13 cellular contexts compared by ENCODE assay signal in genomic region chr11:33772300-33772699, GRCh38. TPM values are rescaled to one million over a fixed set of nuclear protein-coding genes. Genes with fewer than 3 reads are reported as not detected.
DNase-seq lines count a peak whose midpoint lies in the region; ATAC-seq, FAIRE-seq and TF ChIP-seq lines count a peak whose summit lies in the region.
"Had no signal": no experiment of that assay in that cellular context is flagged by ENCODE, and none has a peak within 500 bp of the region (broad histone marks: within the 10 kb centered on the region; RNA-seq: fewer than 3 reads in every experiment).

No MANE protein-coding gene starts in this region.

- peak; percentile 68 for FAIRE-seq in GM12891 (lab: Jason Lieb, UNC)
- FAIRE-seq in HepG2 (lab: Jason Lieb, UNC): no peak
- FAIRE-seq: endothelial cell of umbilical vein, TTC549 had no signal

- in situ Hi-C loops in HepG2 (cut with HindIII; ENCODE audit: extremely low pct_ligation_motif_present, low pct_unique_long_range_greater_than_20kb): no loop called here

- peaks cover 38% of the 10 kb centered on the region for H3K4me1 Mint-ChIP-seq in activated B cell treated with CpG ODN at 0.5 μM for 24 hours

- no peaks in the 10 kb centered on the region for H3K9me3 Mint-ChIP-seq in activated B cell treated with CpG ODN at 0.5 μM for 24 hours

- H3K79me2 ChIP-seq in HepG2 (ENCODE audit: insufficient read depth, low read length): peaks cover 4% of the 10 kb centered on the region

- peaks cover 6% of the 10 kb centered on the region for H3K27me3 Mint-ChIP-seq in activated B cell treated with CpG ODN at 0.5 μM for 24 hours

- no peaks in the 10 kb centered on the region for H3K9me3 ChIP-seq in BLaER1 treated with 17β-estradiol and CSF1 and Interleukin-3, amounts not matched to agents 10 nM and 100 nM (replicated peaks in 1 of 11)
- no peaks in the 10 kb centered on the region for H3K9me3 ChIP-seq in HepG2 (ENCODE audit: low read length)
- H3K9me3 ChIP-seq in suprapubic skin: no peaks in the 10 kb centered on the region

- H3K36me3 ChIP-seq in BLaER1 treated with 17β-estradiol and CSF1 and Interleukin-3, amounts not matched to agents 10 nM and 100 nM: peaks cover 28 to 34% (median 31%) of the 10 kb centered on the region in 11 experiments
- peaks cover 0 to 17% of the 10 kb centered on the region in 2 experiments; a peak in 3 of 5 replicates for H3K36me3 ChIP-seq in HepG2 (replicated peaks in 1 of 2; ENCODE audit: control insufficient read depth in 1 of 2, insufficient read depth in 2 of 2, low read length in 2 of 2)
- peaks cover 28% of the 10 kb centered on the region for H3K36me3 ChIP-seq in suprapubic skin

- H4K20me1 ChIP-seq in BLaER1 treated with 17β-estradiol and CSF1 and Interleukin-3, amounts not matched to agents 10 nM and 100 nM: peaks cover 7 to 40% (median 28%) of the 10 kb centered on the region in 11 experiments; a peak in 19 of 22 replicates
- peaks cover 5% of the 10 kb centered on the region; the same call in 1 of the 2 replicates for H4K20me1 ChIP-seq in HepG2 (ENCODE audit: insufficient read depth, low read length)

- H3K27me3 ChIP-seq in BLaER1 treated with 17β-estradiol and CSF1 and Interleukin-3, amounts not matched to agents 10 nM and 100 nM: peaks cover 10 to 21% (median 17%) of the 10 kb centered on the region in 11 experiments
- peaks cover 0 to 18% of the 10 kb centered on the region in 2 experiments; a peak in 2 of 5 replicates for H3K27me3 ChIP-seq in HepG2 (ENCODE audit: control insufficient read depth in 1 of 2, insufficient read depth in 2 of 2, low read length in 2 of 2)
- H3K27me3 ChIP-seq in suprapubic skin: no peaks in the 10 kb centered on the region

- peak overlapping the region; percentile 86 to 99 (median 95); a peak in 21 of 22 replicates for H3K4me2 ChIP-seq in BLaER1 treated with 17β-estradiol and CSF1 and Interleukin-3, amounts not matched to agents 10 nM and 100 nM
- peak overlapping the region; percentile 84; the same call in 1 of the 2 replicates for H3K4me2 ChIP-seq in HepG2 (ENCODE audit: low read depth, low read length)

- TF ChIP-seq CTCF in activated B cell treated with CpG ODN at 0.5 μM for 24 hours (IDR thresholded peaks at IDR 0.05): no peak
- TF ChIP-seq CTCF in HepG2 (CRISPR knock-in tag; IDR thresholded peaks at IDR 0.05): no peak
- TF ChIP-seq CTCF in suprapubic skin (IDR thresholded peaks at IDR 0.05): no peak

- ATAC-seq in activated B cell treated with CpG ODN at 0.5 μM for 24 hours (ENCODE audit: low read depth) (no peak), HepG2 (no peak)

- peak overlapping the region; percentile 96 for H3K4me3 Mint-ChIP-seq in activated B cell treated with CpG ODN at 0.5 μM for 24 hours

- no TSS peak for BruUV-seq in HepG2 (replicated peaks; lab: Mats Ljungman, UMichigan)

- DNase-seq in GM12891 (ENCODE audit: insufficient read length, low spot score) (no peak), activated B cell treated with CpG ODN at 0.5 μM for 24 hours (no peak), HepG2 (ENCODE audit: low spot score) (peak; percentile 10), suprapubic skin (ENCODE audit: low spot score in 2 of 2) (no peak), AG20443 (ENCODE audit: low spot score) (no peak), NK-92 (lab: John Stamatoyannopoulos, UW; ENCODE audit: unreplicated experiment) (no peak), COLO829 (ENCODE audit: low spot score) (no peak)
- DNase-seq: activated gamma-delta T cell treated with Interleukin-2 at 50 U/mL for 16 hours, Karpas-422, NCI-H82 had no signal

- TF ChIP-seq EP300 in HepG2 (IDR thresholded peaks at IDR 0.05; ENCODE audit: low read depth in 2 of 2, low read length in 2 of 2) (no peak), HepG2 (CRISPR knock-in tag; IDR thresholded peaks at IDR 0.05; ENCODE audit: borderline replicate concordance) (no peak), suprapubic skin (IDR thresholded peaks at IDR 0.05) (no peak)

- WGBS in HepG2 (ENCODE audit: low lambda C conversion rate): 95% methylated on average over 4 of the region's 4 CpGs
- WGBS in suprapubic skin: 57% methylated on average over 4 of the region's 4 CpGs

- intact Hi-C loops in activated B cell treated with CpG ODN at 0.5 μM for 24 hours (cut with micrococcal nuclease): loop anchor here (10.0 kb wide), 1 partner anchor 463 kb away; no protein-coding TSS in a partner anchor
- intact Hi-C loops in HepG2 (cut with micrococcal nuclease; ENCODE audit: unreplicated experiment): loop anchor here (5.0 kb wide), 1 partner anchor 35 kb away; the partner anchor contains the start of gene CD59

- POLR2A ChIA-PET in activated B cell treated with CpG ODN at 0.5 μM for 24 hours (lab: Charles Lee): no interaction called here
- POLR2A ChIA-PET in HepG2 (lab: Yijun Ruan, JAX): no interaction called here

- peaks cover 35% of the 10 kb centered on the region for H3K36me3 Mint-ChIP-seq in activated B cell treated with CpG ODN at 0.5 μM for 24 hours (ENCODE audit: low read depth)

- TF ChIP-seq POLR2A in GM12891 (IDR thresholded peaks at IDR 0.05; ENCODE audit: low read depth, low read length): no peak
- no peak for TF ChIP-seq POLR2A in HepG2 (IDR thresholded peaks at IDR 0.05; ENCODE audit: insufficient read depth in 1 of 2, low read depth in 2 of 2, low read length in 2 of 2)
- TF ChIP-seq POLR2A in suprapubic skin (IDR thresholded peaks at IDR 0.05): no peak

- H3K27ac Mint-ChIP-seq in activated B cell treated with CpG ODN at 0.5 μM for 24 hours: no peak overlapping the region

- CTCF ChIA-PET in activated B cell treated with CpG ODN at 0.5 μM for 24 hours (lab: Charles Lee) (no interaction called here), HepG2 (lab: Yijun Ruan, JAX; ENCODE audit: low intra/inter-chr PET ratio, low total read pairs) (no interaction called here)

- no peak overlapping the region for H2AFZ ChIP-seq in HepG2 (ENCODE audit: low read length)

- no peak overlapping the region for H3K4me3 ChIP-seq in BLaER1 treated with 17β-estradiol and CSF1 and Interleukin-3, amounts not matched to agents 10 nM and 100 nM
- H3K4me3 ChIP-seq in HepG2 (replicated peaks in 1 of 3; ENCODE audit: insufficient read depth in 1 of 3, low read depth in 2 of 3, low read length in 3 of 3) (no peak overlapping the region), suprapubic skin (no peak overlapping the region)

- no peak overlapping the region for H3K27ac ChIP-seq in BLaER1 treated with 17β-estradiol and CSF1 and Interleukin-3, amounts not matched to agents 10 nM and 100 nM
- H3K27ac ChIP-seq in HepG2 (ENCODE audit: extremely low read length, insufficient read depth, low read length) (no peak overlapping the region), suprapubic skin (no peak overlapping the region)

- peaks cover 20 to 31% (median 26%) of the 10 kb centered on the region in 10 experiments for H3K4me1 ChIP-seq in BLaER1 treated with 17β-estradiol and CSF1 and Interleukin-3, amounts not matched to agents 10 nM and 100 nM
- H3K4me1 ChIP-seq in HepG2 (ENCODE audit: insufficient read depth, low read length) (peaks cover 38% of the 10 kb centered on the region), suprapubic skin (peaks cover 36% of the 10 kb centered on the region)

- no peak for TF ChIP-seq RAD21 in HepG2 (CRISPR knock-in tag; IDR thresholded peaks at IDR 0.05)

- H3K9ac ChIP-seq in BLaER1 treated with 17β-estradiol and CSF1 and Interleukin-3, amounts not matched to agents 10 nM and 100 nM: no peak overlapping the region
- H3K9ac ChIP-seq in HepG2 (ENCODE audit: insufficient read depth, low read depth, low read length): no peak overlapping the region

RNA-seq across cellular contexts. Expression of gene FBXO3, which starts 2.0 kb away (rescaled TPM):
- 7.8 TPM for polyA plus RNA-seq in GM12891 (2012; ENCODE audit: low read depth, missing spikeins)
- total RNA-seq in activated B cell treated with CpG ODN at 0.5 μM for 24 hours: 22.3 and 23.5 TPM in 2 replicates
- total RNA-seq in HepG2 (2016; rRNA removed; fragmentation: Illumina TruSeq; extraction: Trizol): 27.6 and 45.5 TPM in 2 replicates
- 1.4 and 1.6 TPM in 2 replicates for total RNA-seq in HepG2 (2016; cell fraction: cytosol; rRNA removed; fragmentation: Illumina TruSeq; extraction: Trizol; ENCODE audit: low read depth)
- total RNA-seq in HepG2 (2016; cell fraction: insoluble cytoplasmic fraction; rRNA removed; fragmentation: Illumina TruSeq; extraction: Trizol): 30.3 and 40.5 TPM in 2 replicates
- 3.8 and 4.9 TPM in 2 replicates for total RNA-seq in HepG2 (2016; cell fraction: membrane; rRNA removed; fragmentation: Illumina TruSeq; extraction: Trizol)
- 22.6 and 23.6 TPM in 2 replicates for total RNA-seq in HepG2 (2016; cell fraction: nucleus; rRNA removed; fragmentation: Illumina TruSeq; extraction: Trizol)
- polyA plus RNA-seq in HepG2 (2011; rRNA removed): 19.3 and 20.4 TPM in 2 replicates
- 9.9 and 15.0 TPM in 2 replicates for polyA plus RNA-seq in HepG2 (2011; cell fraction: cytosol; rRNA removed)
- 11.9 and 12.7 TPM in 2 replicates for polyA plus RNA-seq in HepG2 (2011; cell fraction: nucleus; rRNA removed)
- 12.8 and 16.4 TPM in 2 replicates for polyA plus RNA-seq in HepG2 (2012)
- 0.72 and 0.78 TPM in 2 replicates for polyA plus RNA-seq in HepG2 (2016; cell fraction: cytosol; fragmentation: Illumina TruSeq; extraction: Trizol; ENCODE audit: low read depth)
- polyA plus RNA-seq in HepG2 (2016; cell fraction: insoluble cytoplasmic fraction; fragmentation: Illumina TruSeq; extraction: Trizol; ENCODE audit: low read depth): 27.2 and 30.5 TPM in 2 replicates
- polyA plus RNA-seq in HepG2 (2016; cell fraction: membrane; fragmentation: Illumina TruSeq; extraction: Trizol; ENCODE audit: low read depth): 2.1 and 2.7 TPM in 2 replicates
- polyA plus RNA-seq in HepG2 (2016; cell fraction: nucleus; fragmentation: Illumina TruSeq; extraction: Trizol; ENCODE audit: insufficient read depth, low read depth): 17.1 and 19.7 TPM in 2 replicates
- polyA minus RNA-seq in HepG2 (2011; rRNA and poly(A)+ RNA removed; ENCODE audit: low replicate concordance): 10.8 and 29.9 TPM in 2 replicates
- polyA minus RNA-seq in HepG2 (2011; cell fraction: cytosol; rRNA and poly(A)+ RNA removed): 13.7 and 15.9 TPM in 2 replicates
- 24.5 and 33.8 TPM in 2 replicates for polyA minus RNA-seq in HepG2 (2011; cell fraction: nucleus; rRNA and poly(A)+ RNA removed)
- total RNA-seq in suprapubic skin: 10 to 100 TPM; 35.4 to 47.5 (median 44.3) TPM

RNA-seq across cellular contexts. Expression of gene CD59, which starts 36.1 kb away (rescaled TPM):
- 126 TPM for polyA plus RNA-seq in GM12891 (2012; ENCODE audit: low read depth, missing spikeins)
- total RNA-seq in activated B cell treated with CpG ODN at 0.5 μM for 24 hours (92.9 and 94.1 TPM in 2 replicates), HepG2 (2016; rRNA removed; fragmentation: Illumina TruSeq; extraction: Trizol) (184 and 289 TPM in 2 replicates), suprapubic skin (100 to 1,000 TPM; 309 to 520 (median 422) TPM)
- 17.9 and 18.3 TPM in 2 replicates for total RNA-seq in HepG2 (2016; cell fraction: cytosol; rRNA removed; fragmentation: Illumina TruSeq; extraction: Trizol; ENCODE audit: low read depth)
- 187 and 287 TPM in 2 replicates for total RNA-seq in HepG2 (2016; cell fraction: insoluble cytoplasmic fraction; rRNA removed; fragmentation: Illumina TruSeq; extraction: Trizol)
- 57.6 and 59.8 TPM in 2 replicates for total RNA-seq in HepG2 (2016; cell fraction: membrane; rRNA removed; fragmentation: Illumina TruSeq; extraction: Trizol)
- 207 and 235 TPM in 2 replicates for total RNA-seq in HepG2 (2016; cell fraction: nucleus; rRNA removed; fragmentation: Illumina TruSeq; extraction: Trizol)
- polyA plus RNA-seq in HepG2 (2011; rRNA removed): 127 and 132 TPM in 2 replicates
- 79.2 and 136 TPM in 2 replicates for polyA plus RNA-seq in HepG2 (2011; cell fraction: cytosol; rRNA removed)
- polyA plus RNA-seq in HepG2 (2011; cell fraction: nucleus; rRNA removed): 35.8 and 50.3 TPM in 2 replicates
- polyA plus RNA-seq in HepG2 (2012): 99.3 and 122 TPM in 2 replicates
- 34.0 and 44.2 TPM in 2 replicates for polyA plus RNA-seq in HepG2 (2016; cell fraction: cytosol; fragmentation: Illumina TruSeq; extraction: Trizol; ENCODE audit: low read depth)
- 136 and 153 TPM in 2 replicates for polyA plus RNA-seq in HepG2 (2016; cell fraction: insoluble cytoplasmic fraction; fragmentation: Illumina TruSeq; extraction: Trizol; ENCODE audit: low read depth)
- 35.5 and 37.5 TPM in 2 replicates for polyA plus RNA-seq in HepG2 (2016; cell fraction: membrane; fragmentation: Illumina TruSeq; extraction: Trizol; ENCODE audit: low read depth)
- 257 and 263 TPM in 2 replicates for polyA plus RNA-seq in HepG2 (2016; cell fraction: nucleus; fragmentation: Illumina TruSeq; extraction: Trizol; ENCODE audit: insufficient read depth, low read depth)
- 118 and 499 TPM in 2 replicates for polyA minus RNA-seq in HepG2 (2011; rRNA and poly(A)+ RNA removed; ENCODE audit: low replicate concordance)
- 42.6 and 62.0 TPM in 2 replicates for polyA minus RNA-seq in HepG2 (2011; cell fraction: cytosol; rRNA and poly(A)+ RNA removed)
- polyA minus RNA-seq in HepG2 (2011; cell fraction: nucleus; rRNA and poly(A)+ RNA removed): 31.4 and 43.6 TPM in 2 replicates
